ENCODE assay signal across 24 cellular contexts in genomic region chr16:2697401-2697948, GRCh38.
"Had no signal": no experiment of that assay in that cellular context is flagged by ENCODE, and none has a peak within 500 bp of the region (broad histone marks: within the 10 kb centered on the region; RNA-seq: fewer than 3 reads in every experiment).

No MANE protein-coding gene starts in this region.

- H3K27me3 ChIP-seq: colonic mucosa, esophagus squamous epithelium, gastrocnemius medialis, heart right ventricle, left lung had no signal

- H3K9me3 ChIP-seq: colonic mucosa, esophagus squamous epithelium, gastrocnemius medialis, heart right ventricle, left lung, lower lobe of right lung, mucosa of descending colon had no signal

- H3K27ac ChIP-seq: colonic mucosa, epithelial cell of prostate, esophagus squamous epithelium, gastrocnemius medialis, heart right ventricle, left lung, lower lobe of right lung had no signal

- H3K4me3 ChIP-seq: colonic mucosa, esophagus squamous epithelium, gastrocnemius medialis, heart right ventricle, left lung, lower lobe of right lung, mucosa of descending colon had no signal

- H3K4me1 ChIP-seq: colonic mucosa had no signal

- DNase-seq: colonic mucosa; cortex of kidney; effector CD8-positive, alpha-beta T cell; effector memory CD8-positive, alpha-beta T cell; endodermal cell; erythroblast; esophagus squamous epithelium; foreskin fibroblast; foreskin melanocyte; gastrocnemius medialis; glutamatergic neuron; hippocampal formation; immature natural killer cell; islet precursor cell; left cardiac atrium; left ventricle myocardium superior; lower lobe of right lung; mesenchymal stem cell; mucosa of descending colon; naive B cell had no signal

- FAIRE-seq: endometrium had no signal
